12 cellular contexts compared by ENCODE assay signal in the genomic region with DNA sequence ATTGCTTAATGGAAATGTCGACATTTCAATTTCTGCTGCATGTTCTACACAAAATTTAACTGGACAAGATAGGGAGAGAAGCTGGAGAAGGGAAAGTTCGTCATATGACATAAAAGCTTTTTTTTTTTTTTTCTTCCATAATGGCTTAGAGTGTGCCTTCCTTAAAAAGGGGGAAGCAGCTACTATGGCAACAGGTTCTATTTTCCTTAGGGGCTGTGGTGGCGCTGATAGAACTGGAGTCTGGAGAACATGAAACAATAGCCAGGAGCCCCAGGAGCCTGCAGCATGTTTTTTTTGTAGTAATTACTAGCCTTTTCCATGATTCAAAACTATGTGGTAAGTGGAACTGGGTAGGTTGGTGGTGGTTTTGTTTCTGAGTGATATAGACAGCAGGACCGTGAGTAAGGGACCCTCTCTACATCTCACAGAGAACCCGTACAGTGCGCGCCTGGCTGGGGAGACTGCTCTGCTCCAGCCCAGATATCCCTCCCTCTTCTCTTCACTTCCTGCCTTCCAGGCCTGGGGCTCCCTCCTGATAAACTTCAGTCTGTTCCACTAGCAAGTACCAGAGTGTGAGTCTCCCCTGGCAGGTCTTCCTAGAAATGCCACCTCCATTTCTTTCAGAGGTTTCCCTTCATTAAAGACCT.
A peak's percentile ranks its signal among the peaks of the same experiment; 100 is the strongest.
DNase-seq lines count a peak whose midpoint lies in the region; ATAC-seq, FAIRE-seq and TF ChIP-seq lines count a peak whose summit lies in the region.
"Had no signal": no experiment of that assay in that cellular context is flagged by ENCODE, and none has a peak within 500 bp of the region (broad histone marks: within the 10 kb centered on the region; RNA-seq: fewer than 3 reads in every experiment).

No MANE protein-coding gene starts in this region.

- H3K4me1 ChIP-seq in transverse colon, result peaks cover 0 to 2% (median 0%) of the 10 kb centered on the region in 4 donors

- H3K9me3 Mint-ChIP-seq in activated naive CD4-positive, alpha-beta T cell treated with anti-CD3 and anti-CD28 coated beads, Interleukin-2, amount 50 U/mL, for 72 hours, result peaks cover 0 to 4% of the 10 kb centered on the region in 2 donors
- H3K9me3 Mint-ChIP-seq in nephron progenitor cell, result no peaks in the 10 kb centered on the region

- ATAC-seq in activated naive CD4-positive, alpha-beta T cell treated with anti-CD3 and anti-CD28 coated beads, Interleukin-2, amount 50 U/mL, for 72 hours, result peak; percentile 93 to 94

- H3K9me3 ChIP-seq in transverse colon, result no peaks in the 10 kb centered on the region

- peak overlapping the region; percentile 82 to 92 for H3K27ac Mint-ChIP-seq in activated naive CD4-positive, alpha-beta T cell treated with anti-CD3 and anti-CD28 coated beads, Interleukin-2, amount 50 U/mL, for 72 hours
- H3K27ac Mint-ChIP-seq in nephron progenitor cell, result peak overlapping the region; percentile 57

- in situ Hi-C loops in transverse colon (cut with MboI; ENCODE audit: low pct_ligation_motif_present in 1 of 4, low pct_unique_long_range_greater_than_20kb in 1 of 4, low sequenced_read_pairs in 3 of 4), result no loop called here

- peak; percentile 42 for DNase-seq in stimulated activated naive CD4-positive, alpha-beta T cell treated with Interleukin-2 at 50 U/mL for 16 hours (lab: John Stamatoyannopoulos, UW)
- DNase-seq in stimulated activated naive CD4-positive, alpha-beta T cell (lab: John Stamatoyannopoulos, UW), result no peak
- peak in 1 of 2 donors; percentile 31 for DNase-seq in activated naive CD4-positive, alpha-beta T cell treated with anti-CD3 and anti-CD28 coated beads, Interleukin-2, amount 50 U/mL, for 72 hours (ENCODE audit: low spot score in 2 of 2)
- DNase-seq in nephron progenitor cell (no peak), medulla oblongata (ENCODE audit: extremely low spot score) (no peak), transverse colon (no peak), GM12892 (ENCODE audit: insufficient read length) (no peak), NCI-H446 treated with DMSO at 0.1 percent for 48 hours (lab: John Stamatoyannopoulos, UW) (no peak)
- DNase-seq: glutamatergic neuron, PC-9 had no signal

- TF ChIP-seq CTCF in nephron progenitor cell (IDR thresholded peaks at IDR 0.05), result no peak
- no peak for TF ChIP-seq CTCF in transverse colon (IDR thresholded peaks at IDR 0.05)

- peaks cover 3% of the 10 kb centered on the region for H3K27me3 Mint-ChIP-seq in nephron progenitor cell (ENCODE audit: low read depth, poor library complexity)

- H3K36me3 Mint-ChIP-seq in activated naive CD4-positive, alpha-beta T cell treated with anti-CD3 and anti-CD28 coated beads, Interleukin-2, amount 50 U/mL, for 72 hours, result peaks cover 0 to 6% of the 10 kb centered on the region in 2 donors
- no peaks in the 10 kb centered on the region for H3K36me3 Mint-ChIP-seq in nephron progenitor cell (ENCODE audit: low read depth)

- no peak for FAIRE-seq in GM12892 (lab: Jason Lieb, UNC)

- no peaks in the 10 kb centered on the region for H3K27me3 ChIP-seq in transverse colon

- WGBS in transverse colon (ENCODE audit: low coverage in 1 of 2), 2 donors, result 77 to 88% methylated on average over 3 to 7 of the region's 7 CpGs

- no peak overlapping the region for H3K4me3 Mint-ChIP-seq in nephron progenitor cell

- no peaks in the 10 kb centered on the region for H3K36me3 ChIP-seq in transverse colon

- H3K27ac ChIP-seq in transverse colon, result no peak overlapping the region
- H3K27ac ChIP-seq: C4-2B, PC-9 had no signal

- peaks cover 17% of the 10 kb centered on the region for H3K4me1 Mint-ChIP-seq in nephron progenitor cell

- H3K4me3 ChIP-seq in transverse colon, result no peak overlapping the region
- H3K4me3 ChIP-seq: coronary artery, PC-9 had no signal

- no peak for TF ChIP-seq EP300 in transverse colon (IDR thresholded peaks at IDR 0.05; ENCODE audit: low read depth)

- intact Hi-C loops in transverse colon (cut with DNase I; ENCODE audit: low total_unique reads), result no loop called here

- no peak for TF ChIP-seq POLR2A in transverse colon (IDR thresholded peaks at IDR 0.05)
- no peak for TF ChIP-seq POLR2A in GM12892 (IDR thresholded peaks at IDR 0.05; ENCODE audit: low read depth, low read length)
